In genomic region chr5:58042933-58043606, GRCh38 we compare ENCODE assay signal across 1 cellular context.
TF ChIP-seq lines count a peak whose summit lies in the region.

No MANE protein-coding gene starts in this region.

TF ChIP-seq in K562, 482 proteins besides CTCF, POLR2A, EP300 and RAD21 (continued from another document and continues in another):
- TF ChIP-seq XRCC5 (IDR thresholded peaks at IDR 0.05; ENCODE audit: low read depth, low read length) = no peak
- no peak for TF ChIP-seq JUN (IDR thresholded peaks at IDR 0.05; ENCODE audit: borderline replicate concordance, low read depth, low read length)
- no peak for TF ChIP-seq JUN (CRISPR knock-in tag; IDR thresholded peaks at IDR 0.05; ENCODE audit: borderline replicate concordance)
- peak; percentile 48; the same call in 1 of the 2 replicates for TF ChIP-seq JUND (IDR thresholded peaks at IDR 0.05; ENCODE audit: borderline replicate concordance, low read depth, low read length)
- peak; percentile 37; the same call in 1 of the 3 replicates for TF ChIP-seq JUND (tag; IDR thresholded peaks at IDR 0.05; ENCODE audit: borderline replicate concordance, low read depth, low read length)
- TF ChIP-seq YBX1 (IDR thresholded peaks at IDR 0.05) = no peak
- no peak for TF ChIP-seq MBD1 (CRISPR knock-in tag; IDR thresholded peaks at IDR 0.05)
- 0 out of 2 replicates have a peak, but pooled peaks have one; percentile 42 for TF ChIP-seq MECOM (CRISPR knock-in tag; IDR thresholded peaks at IDR 0.05)
- TF ChIP-seq MAFK (IDR thresholded peaks at IDR 0.05; ENCODE audit: low read length) = no peak
- TF ChIP-seq SMARCE1 (IDR thresholded peaks at IDR 0.05) = peak; percentile 74
- TF ChIP-seq NCOA2 (IDR thresholded peaks at IDR 0.05; ENCODE audit: partially characterized antibody in 2 of 2) = no peak
- no peak for TF ChIP-seq HSF4 (CRISPR knock-in tag; IDR thresholded peaks at IDR 0.05; ENCODE audit: borderline replicate concordance)
- TF ChIP-seq CTBP1 (IDR thresholded peaks at IDR 0.05; ENCODE audit: borderline replicate concordance) = peak; percentile 56; the same call in 1 of the 2 replicates
- TF ChIP-seq POLR2AphosphoS5 (IDR thresholded peaks at IDR 0.05; ENCODE audit: control insufficient read depth, insufficient read depth, low read depth, low read length) = no peak
- no peak for TF ChIP-seq RERE (CRISPR knock-in tag; IDR thresholded peaks at IDR 0.05; ENCODE audit: borderline replicate concordance)
- TF ChIP-seq SFPQ (IDR thresholded peaks at IDR 0.05; ENCODE audit: low read depth, low read length) = no peak
- peak; percentile 75 for TF ChIP-seq ARID1B (IDR thresholded peaks at IDR 0.05)
- TF ChIP-seq ZFP91 (CRISPR knock-in tag; IDR thresholded peaks at IDR 0.05) = no peak
- peak; percentile 79 for TF ChIP-seq SMARCA4 (IDR thresholded peaks at IDR 0.05)
- no peak for TF ChIP-seq NR2F6 (CRISPR knock-in tag; IDR thresholded peaks at IDR 0.05)
- no peak for TF ChIP-seq TOE1 (IDR thresholded peaks at IDR 0.05; ENCODE audit: borderline replicate concordance)
- TF ChIP-seq TOE1 (CRISPR knock-in tag; IDR thresholded peaks at IDR 0.05; ENCODE audit: borderline replicate concordance, low read depth) = no peak
- TF ChIP-seq C11orf30 (IDR thresholded peaks at IDR 0.05; ENCODE audit: low read depth) = no peak
- TF ChIP-seq ZBTB26 (CRISPR knock-in tag; IDR thresholded peaks at IDR 0.05) = no peak
- TF ChIP-seq PPARD (CRISPR knock-in tag; IDR thresholded peaks at IDR 0.05) = no peak
- TF ChIP-seq ZNF699 (CRISPR knock-in tag; IDR thresholded peaks at IDR 0.05; ENCODE audit: insufficient replicate concordance) = no peak
- TF ChIP-seq SMARCC2 (IDR thresholded peaks at IDR 0.05; ENCODE audit: low read depth) = 0 out of 2 replicates have a peak, but pooled peaks have one; percentile 40
- TF ChIP-seq DPF2 (IDR thresholded peaks at IDR 0.05) = peak; percentile 82
- no peak for TF ChIP-seq RAD51 (IDR thresholded peaks at IDR 0.05; ENCODE audit: borderline replicate concordance, low read depth)
- no peak for TF ChIP-seq EWSR1 (IDR thresholded peaks at IDR 0.05; ENCODE audit: borderline replicate concordance, low read depth, partially characterized antibody)
- peak; percentile 44 for TF ChIP-seq NFE2 (IDR thresholded peaks at IDR 0.05; ENCODE audit: low read depth)
- no peak for TF ChIP-seq MTA1 (IDR thresholded peaks at IDR 0.05; ENCODE audit: borderline replicate concordance)
- TF ChIP-seq POLR2B (IDR thresholded peaks at IDR 0.05; ENCODE audit: low read depth, partially characterized antibody) = no peak
- no peak for TF ChIP-seq NR3C1 (CRISPR knock-in tag; IDR thresholded peaks at IDR 0.05)
- no peak for TF ChIP-seq ZFP30 (CRISPR knock-in tag; IDR thresholded peaks at IDR 0.05; ENCODE audit: borderline replicate concordance)
- no peak for TF ChIP-seq TFAP4 (CRISPR knock-in tag; IDR thresholded peaks at IDR 0.05; ENCODE audit: borderline replicate concordance)
- TF ChIP-seq HBP1 (CRISPR knock-in tag; IDR thresholded peaks at IDR 0.05) = no peak
- peak; percentile 55 for TF ChIP-seq CBFA2T2 (conservative IDR thresholded peaks at IDR 0.05)
- no peak for TF ChIP-seq GATA2 (CRISPR knock-in tag; IDR thresholded peaks at IDR 0.05)
- no peak for TF ChIP-seq RBM15 (IDR thresholded peaks at IDR 0.05; ENCODE audit: insufficient read depth, low read length)
- TF ChIP-seq IFI16 (CRISPR knock-in tag; IDR thresholded peaks at IDR 0.05) = no peak
- TF ChIP-seq FOXO4 (CRISPR knock-in tag; IDR thresholded peaks at IDR 0.05) = no peak
- TF ChIP-seq CSDE1 (IDR thresholded peaks at IDR 0.05) = no peak
- TF ChIP-seq CEBPB (tag; IDR thresholded peaks at IDR 0.05) = no peak
- no peak for TF ChIP-seq ZNF431 (CRISPR knock-in tag; IDR thresholded peaks at IDR 0.05)
- TF ChIP-seq MNT (conservative IDR thresholded peaks at IDR 0.05) = 0 out of 4 replicates have a peak, but pooled peaks of 1 of the 2 experiments have one; percentile 25
- peak; percentile 74 for TF ChIP-seq CBFA2T3 (IDR thresholded peaks at IDR 0.05)
- TF ChIP-seq KAT2B (IDR thresholded peaks at IDR 0.05; ENCODE audit: low read depth, low read length) = no peak
- TF ChIP-seq HNRNPL (IDR thresholded peaks at IDR 0.05; ENCODE audit: low read depth, low read length) = no peak
- no peak for TF ChIP-seq FUS (optimal IDR thresholded peaks at IDR 0.05; ENCODE audit: low read depth, low read length)
- no peak for TF ChIP-seq POLR2H (tag; IDR thresholded peaks at IDR 0.05; ENCODE audit: low read depth)
- no peak for TF ChIP-seq ZNF197 (CRISPR knock-in tag; IDR thresholded peaks at IDR 0.05; ENCODE audit: low read depth)
- TF ChIP-seq ZNF239 (CRISPR knock-in tag; IDR thresholded peaks at IDR 0.05) = no peak
- no peak for TF ChIP-seq GTF2A2 (tag; IDR thresholded peaks at IDR 0.05)
